ENCODE assay signal across 1 cellular context in the genomic region with DNA sequence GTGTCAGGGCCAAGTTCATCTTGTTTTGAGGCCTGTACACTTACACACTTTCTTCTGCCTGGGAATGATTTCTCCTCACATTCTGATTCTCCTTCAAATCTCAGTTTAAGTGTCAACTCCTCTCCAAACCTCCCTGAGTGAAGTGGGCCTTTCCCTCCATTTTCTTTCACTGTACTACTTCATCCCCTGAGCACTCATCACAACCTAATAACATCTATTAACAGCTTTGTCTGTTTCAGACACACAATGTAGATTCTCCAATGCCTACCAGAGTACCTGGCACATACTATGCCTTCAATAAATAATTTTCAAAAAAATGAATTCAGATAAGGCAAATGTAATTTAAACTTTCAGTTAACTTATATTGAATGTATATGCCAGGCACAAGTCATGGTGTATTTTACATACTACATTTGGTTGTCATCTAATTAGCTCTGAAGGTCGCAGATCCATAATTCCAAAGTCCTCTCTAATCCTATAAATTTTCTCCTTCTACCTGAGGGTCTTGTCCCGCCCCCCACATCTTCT.
TF ChIP-seq lines count a peak whose summit lies in the region.

No MANE protein-coding gene starts in this region.

TF ChIP-seq in GM23338, 12 proteins besides CTCF, POLR2A, EP300 and RAD21:
- TF ChIP-seq, protein P1, sequence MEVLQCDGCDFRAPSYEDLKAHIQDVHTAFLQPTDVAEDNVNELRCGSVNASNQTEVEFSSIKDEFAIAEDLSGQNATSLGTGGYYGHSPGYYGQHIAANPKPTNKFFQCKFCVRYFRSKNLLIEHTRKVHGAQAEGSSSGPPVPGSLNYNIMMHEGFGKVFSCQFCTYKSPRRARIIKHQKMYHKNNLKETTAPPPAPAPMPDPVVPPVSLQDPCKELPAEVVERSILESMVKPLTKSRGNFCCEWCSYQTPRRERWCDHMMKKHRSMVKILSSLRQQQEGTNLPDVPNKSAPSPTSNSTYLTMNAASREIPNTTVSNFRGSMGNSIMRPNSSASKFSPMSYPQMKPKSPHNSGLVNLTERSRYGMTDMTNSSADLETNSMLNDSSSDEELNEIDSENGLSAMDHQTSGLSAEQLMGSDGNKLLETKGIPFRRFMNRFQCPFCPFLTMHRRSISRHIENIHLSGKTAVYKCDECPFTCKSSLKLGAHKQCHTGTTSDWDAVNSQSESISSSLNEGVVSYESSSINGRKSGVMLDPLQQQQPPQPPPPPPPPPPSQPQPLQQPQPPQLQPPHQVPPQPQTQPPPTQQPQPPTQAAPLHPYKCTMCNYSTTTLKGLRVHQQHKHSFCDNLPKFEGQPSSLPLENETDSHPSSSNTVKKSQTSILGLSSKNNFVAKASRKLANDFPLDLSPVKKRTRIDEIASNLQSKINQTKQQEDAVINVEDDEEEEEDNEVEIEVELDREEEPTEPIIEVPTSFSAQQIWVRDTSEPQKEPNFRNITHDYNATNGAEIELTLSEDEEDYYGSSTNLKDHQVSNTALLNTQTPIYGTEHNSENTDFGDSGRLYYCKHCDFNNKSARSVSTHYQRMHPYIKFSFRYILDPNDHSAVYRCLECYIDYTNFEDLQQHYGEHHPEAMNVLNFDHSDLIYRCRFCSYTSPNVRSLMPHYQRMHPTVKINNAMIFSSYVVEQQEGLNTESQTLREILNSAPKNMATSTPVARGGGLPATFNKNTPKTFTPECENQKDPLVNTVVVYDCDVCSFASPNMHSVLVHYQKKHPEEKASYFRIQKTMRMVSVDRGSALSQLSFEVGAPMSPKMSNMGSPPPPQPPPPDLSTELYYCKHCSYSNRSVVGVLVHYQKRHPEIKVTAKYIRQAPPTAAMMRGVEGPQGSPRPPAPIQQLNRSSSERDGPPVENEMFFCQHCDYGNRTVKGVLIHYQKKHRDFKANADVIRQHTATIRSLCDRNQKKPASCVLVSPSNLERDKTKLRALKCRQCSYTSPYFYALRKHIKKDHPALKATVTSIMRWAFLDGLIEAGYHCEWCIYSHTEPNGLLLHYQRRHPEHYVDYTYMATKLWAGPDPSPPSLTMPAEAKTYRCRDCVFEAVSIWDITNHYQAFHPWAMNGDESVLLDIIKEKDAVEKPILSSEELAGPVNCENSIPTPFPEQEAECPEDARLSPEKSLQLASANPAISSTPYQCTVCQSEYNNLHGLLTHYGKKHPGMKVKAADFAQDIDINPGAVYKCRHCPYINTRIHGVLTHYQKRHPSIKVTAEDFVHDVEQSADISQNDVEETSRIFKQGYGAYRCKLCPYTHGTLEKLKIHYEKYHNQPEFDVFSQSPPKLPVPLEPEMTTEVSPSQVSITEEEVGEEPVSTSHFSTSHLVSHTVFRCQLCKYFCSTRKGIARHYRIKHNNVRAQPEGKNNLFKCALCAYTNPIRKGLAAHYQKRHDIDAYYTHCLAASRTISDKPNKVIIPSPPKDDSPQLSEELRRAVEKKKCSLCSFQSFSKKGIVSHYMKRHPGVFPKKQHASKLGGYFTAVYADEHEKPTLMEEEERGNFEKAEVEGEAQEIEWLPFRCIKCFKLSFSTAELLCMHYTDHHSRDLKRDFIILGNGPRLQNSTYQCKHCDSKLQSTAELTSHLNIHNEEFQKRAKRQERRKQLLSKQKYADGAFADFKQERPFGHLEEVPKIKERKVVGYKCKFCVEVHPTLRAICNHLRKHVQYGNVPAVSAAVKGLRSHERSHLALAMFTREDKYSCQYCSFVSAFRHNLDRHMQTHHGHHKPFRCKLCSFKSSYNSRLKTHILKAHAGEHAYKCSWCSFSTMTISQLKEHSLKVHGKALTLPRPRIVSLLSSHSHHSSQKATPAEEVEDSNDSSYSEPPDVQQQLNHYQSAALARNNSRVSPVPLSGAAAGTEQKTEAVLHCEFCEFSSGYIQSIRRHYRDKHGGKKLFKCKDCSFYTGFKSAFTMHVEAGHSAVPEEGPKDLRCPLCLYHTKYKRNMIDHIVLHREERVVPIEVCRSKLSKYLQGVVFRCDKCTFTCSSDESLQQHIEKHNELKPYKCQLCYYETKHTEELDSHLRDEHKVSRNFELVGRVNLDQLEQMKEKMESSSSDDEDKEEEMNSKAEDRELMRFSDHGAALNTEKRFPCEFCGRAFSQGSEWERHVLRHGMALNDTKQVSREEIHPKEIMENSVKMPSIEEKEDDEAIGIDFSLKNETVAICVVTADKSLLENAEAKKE (CRISPR knock-in tag; IDR thresholded peaks at IDR 0.05) = no peak
- TF ChIP-seq JUNB (IDR thresholded peaks at IDR 0.05; ENCODE audit: unreplicated experiment) (no peak), ETS1 (IDR thresholded peaks at IDR 0.05) (no peak), EZH2phosphoT487 (IDR thresholded peaks at IDR 0.05; ENCODE audit: unreplicated experiment) (no peak)
- TF ChIP-seq, protein P2, sequence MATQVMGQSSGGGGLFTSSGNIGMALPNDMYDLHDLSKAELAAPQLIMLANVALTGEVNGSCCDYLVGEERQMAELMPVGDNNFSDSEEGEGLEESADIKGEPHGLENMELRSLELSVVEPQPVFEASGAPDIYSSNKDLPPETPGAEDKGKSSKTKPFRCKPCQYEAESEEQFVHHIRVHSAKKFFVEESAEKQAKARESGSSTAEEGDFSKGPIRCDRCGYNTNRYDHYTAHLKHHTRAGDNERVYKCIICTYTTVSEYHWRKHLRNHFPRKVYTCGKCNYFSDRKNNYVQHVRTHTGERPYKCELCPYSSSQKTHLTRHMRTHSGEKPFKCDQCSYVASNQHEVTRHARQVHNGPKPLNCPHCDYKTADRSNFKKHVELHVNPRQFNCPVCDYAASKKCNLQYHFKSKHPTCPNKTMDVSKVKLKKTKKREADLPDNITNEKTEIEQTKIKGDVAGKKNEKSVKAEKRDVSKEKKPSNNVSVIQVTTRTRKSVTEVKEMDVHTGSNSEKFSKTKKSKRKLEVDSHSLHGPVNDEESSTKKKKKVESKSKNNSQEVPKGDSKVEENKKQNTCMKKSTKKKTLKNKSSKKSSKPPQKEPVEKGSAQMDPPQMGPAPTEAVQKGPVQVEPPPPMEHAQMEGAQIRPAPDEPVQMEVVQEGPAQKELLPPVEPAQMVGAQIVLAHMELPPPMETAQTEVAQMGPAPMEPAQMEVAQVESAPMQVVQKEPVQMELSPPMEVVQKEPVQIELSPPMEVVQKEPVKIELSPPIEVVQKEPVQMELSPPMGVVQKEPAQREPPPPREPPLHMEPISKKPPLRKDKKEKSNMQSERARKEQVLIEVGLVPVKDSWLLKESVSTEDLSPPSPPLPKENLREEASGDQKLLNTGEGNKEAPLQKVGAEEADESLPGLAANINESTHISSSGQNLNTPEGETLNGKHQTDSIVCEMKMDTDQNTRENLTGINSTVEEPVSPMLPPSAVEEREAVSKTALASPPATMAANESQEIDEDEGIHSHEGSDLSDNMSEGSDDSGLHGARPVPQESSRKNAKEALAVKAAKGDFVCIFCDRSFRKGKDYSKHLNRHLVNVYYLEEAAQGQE (IDR thresholded peaks at IDR 0.05; ENCODE audit: unreplicated experiment) = no peak
